In genomic region chr5:75239681-75240080, GRCh38 we compare ENCODE assay signal across 1 cellular context.
TF ChIP-seq lines count a peak whose summit lies in the region.

No MANE protein-coding gene starts in this region.

TF ChIP-seq in GM23338, 12 proteins besides CTCF, POLR2A, EP300 and RAD21:
- TF ChIP-seq REST (IDR thresholded peaks at IDR 0.05; ENCODE audit: unreplicated experiment), result no peak
- TF ChIP-seq CREB1 (CRISPR knock-in tag; IDR thresholded peaks at IDR 0.05; ENCODE audit: low read depth), result no peak
- TF ChIP-seq EZH2phosphoT487 (IDR thresholded peaks at IDR 0.05; ENCODE audit: unreplicated experiment), result no peak
- TF ChIP-seq NANOG (IDR thresholded peaks at IDR 0.05; ENCODE audit: borderline replicate concordance), result no peak
- TF ChIP-seq ZNF462 (CRISPR knock-in tag; IDR thresholded peaks at IDR 0.05), result no peak
- no peak for TF ChIP-seq STAT1 (IDR thresholded peaks at IDR 0.05; ENCODE audit: unreplicated experiment)
- no peak for TF ChIP-seq POLR2AphosphoS5 (IDR thresholded peaks at IDR 0.05; ENCODE audit: low read depth)
- no peak for TF ChIP-seq ZNF331 (CRISPR knock-in tag; IDR thresholded peaks at IDR 0.05; ENCODE audit: low read depth)
- TF ChIP-seq ZNF114 (CRISPR knock-in tag; IDR thresholded peaks at IDR 0.05), result no peak
- no peak for TF ChIP-seq EZH2 (IDR thresholded peaks at IDR 0.05; ENCODE audit: low read depth, unreplicated experiment)
- TF ChIP-seq ETS1 (IDR thresholded peaks at IDR 0.05), result no peak
